In the genomic region with DNA sequence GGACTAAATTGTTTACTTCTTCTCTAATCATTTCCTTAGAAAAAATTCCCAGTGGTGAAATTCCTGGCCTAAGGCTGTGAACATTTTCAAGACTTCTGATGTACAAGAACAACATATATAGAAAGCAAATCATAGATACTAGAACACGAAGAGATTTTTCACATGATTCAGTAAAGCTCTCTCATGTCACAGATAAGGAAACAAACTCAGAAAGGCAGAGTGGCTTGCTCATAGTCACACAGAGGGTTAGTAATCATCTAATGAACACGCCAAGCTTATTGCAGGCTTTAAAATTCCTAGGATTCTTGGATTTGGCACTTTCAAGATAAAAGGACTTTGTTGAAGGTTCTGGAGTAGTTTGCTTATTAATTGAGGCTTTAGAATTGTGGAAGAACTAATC, we compare ENCODE assay signal across 28 cellular contexts. TPM values are rescaled to one million over a fixed set of nuclear protein-coding genes. Genes with fewer than 3 reads are reported as not detected.
DNase-seq lines count a peak whose midpoint lies in the region; ATAC-seq and TF ChIP-seq lines count a peak whose summit lies in the region.
"Had no signal": no experiment of that assay in that cellular context is flagged by ENCODE, and none has a peak within 500 bp of the region (broad histone marks: within the 10 kb centered on the region; RNA-seq: fewer than 3 reads in every experiment).

No MANE protein-coding gene starts in this region.

- no peaks in the 10 kb centered on the region for H4K20me1 ChIP-seq in smooth muscle cell (ENCODE audit: low read depth)
- H4K20me1 ChIP-seq: BLaER1 had no signal

- H3K36me3 ChIP-seq in adipocyte (ENCODE audit: control insufficient read depth, insufficient read depth, low read length, severe bottlenecking) (peaks cover 82% of the 10 kb centered on the region), left lung (peaks cover 0 to 75% of the 10 kb centered on the region in 2 donors), smooth muscle cell (ENCODE audit: low read depth) (peaks cover 5% of the 10 kb centered on the region)

- 6% methylated on average over 2 of the region's 2 CpGs for WGBS in smooth muscle cell (ENCODE audit: low lambda C conversion rate)

- TF ChIP-seq CTCF in left lung (IDR thresholded peaks at IDR 0.05) (no peak), smooth muscle cell (IDR thresholded peaks at IDR 0.05; ENCODE audit: borderline replicate concordance, insufficient read depth, poor library complexity, severe bottlenecking) (no peak)
- TF ChIP-seq CTCF in CD4-positive, alpha-beta T cell (IDR thresholded peaks at IDR 0.05): no peak

- POLR2A ChIA-PET in CD4-positive, alpha-beta T cell (lab: Charles Lee): no interaction called here

- H3K4me1 ChIP-seq in adipocyte (ENCODE audit: control insufficient read depth, insufficient read depth, low read length) (peaks cover 8% of the 10 kb centered on the region), left lung (no peaks in the 10 kb centered on the region), smooth muscle cell (ENCODE audit: low read depth) (peaks cover 8% of the 10 kb centered on the region)
- H3K4me1 ChIP-seq: BLaER1, prostate gland had no signal

- peak overlapping the region; percentile 52 for H3K9ac ChIP-seq in adipocyte (ENCODE audit: low read length)
- H3K9ac ChIP-seq in smooth muscle cell (ENCODE audit: low read depth): no peak overlapping the region
- H3K9ac ChIP-seq: BLaER1 had no signal

- H3K36me3 Mint-ChIP-seq in CD4-positive, alpha-beta T cell (ENCODE audit: low read depth): peaks cover 71% of the 10 kb centered on the region

- no peaks in the 10 kb centered on the region for H3K9me3 ChIP-seq in adipocyte (ENCODE audit: control insufficient read depth, low read length)
- H3K9me3 ChIP-seq in left lung: no peaks in the 10 kb centered on the region
- H3K9me3 ChIP-seq in smooth muscle cell (replicated peaks; ENCODE audit: low read depth): no peaks in the 10 kb centered on the region
- H3K9me3 ChIP-seq in CD4-positive, alpha-beta T cell (ENCODE audit: control insufficient read depth, low read length): no peaks in the 10 kb centered on the region
- H3K9me3 ChIP-seq: BLaER1, prostate gland, sigmoid colon had no signal

- no peaks in the 10 kb centered on the region for H3K9me3 Mint-ChIP-seq in CD4-positive, alpha-beta T cell
- H3K9me3 Mint-ChIP-seq: activated CD4-positive, alpha-beta memory T cell treated with anti-CD3 and anti-CD28 coated beads for 36 hours; activated T-helper 1 cell treated with anti-CD3 and anti-CD28 coated beads, Interleukin-12 subunit alpha, Interleukin-12 subunit beta, Interleukin-2, Interleukin-4 antibody, amounts not matched to agents 30 ng/mL and 10 ng/mL and 1 ng/mL, durations not matched to agents 14 hours and 24 hours and 36 hours; dendritic cell treated with granulocyte-macrophage colony-stimulating factor and Interleukin-4, amounts not matched to agents 40 ng/mL and 50 ng/mL, for 4 days; mesothelial cell of epicardium; stimulated activated effector memory CD8-positive, alpha-beta T cell treated with anti-CD3 and anti-CD28 coated beads, Interleukin-12 subunit alpha, Interleukin-12 subunit beta, amount 100 ng/mL, for 72 hours; T-helper 2 cell treated with Interferon-gamma antibody and Interleukin-4, amounts not matched to agents 5 μg/mL and 100 μg/mL, for 36 hours; type B pancreatic cell had no signal

- no peak overlapping the region for H2AFZ ChIP-seq in smooth muscle cell (ENCODE audit: low read depth)

- intact Hi-C loops in left lung (cut with DNase I): no loop called here
- intact Hi-C loops in CD4-positive, alpha-beta T cell (cut with DNase I, micrococcal nuclease): no loop called here

- H3K4me1 Mint-ChIP-seq in CD4-positive, alpha-beta T cell (ENCODE audit: low read depth): no peaks in the 10 kb centered on the region
- H3K4me1 Mint-ChIP-seq: mesothelial cell of epicardium; stimulated activated effector memory CD8-positive, alpha-beta T cell treated with anti-CD3 and anti-CD28 coated beads, Interleukin-12 subunit alpha, Interleukin-12 subunit beta, amount 100 ng/mL, for 72 hours had no signal

- no peaks in the 10 kb centered on the region for H3K79me2 ChIP-seq in smooth muscle cell (ENCODE audit: low read depth)

- H3K4me3 Mint-ChIP-seq in CD4-positive, alpha-beta T cell: no peak overlapping the region
- H3K4me3 Mint-ChIP-seq: activated CD4-positive, alpha-beta memory T cell treated with anti-CD3 and anti-CD28 coated beads for 36 hours; activated T-helper 1 cell treated with anti-CD3 and anti-CD28 coated beads, Interleukin-12 subunit alpha, Interleukin-12 subunit beta, Interleukin-2, Interleukin-4 antibody, amounts not matched to agents 30 ng/mL and 10 ng/mL and 1 ng/mL, durations not matched to agents 14 hours and 24 hours and 36 hours; dendritic cell treated with granulocyte-macrophage colony-stimulating factor and Interleukin-4, amounts not matched to agents 40 ng/mL and 50 ng/mL, for 4 days; mesothelial cell of epicardium; stimulated activated effector memory CD8-positive, alpha-beta T cell treated with anti-CD3 and anti-CD28 coated beads, Interleukin-12 subunit alpha, Interleukin-12 subunit beta, amount 100 ng/mL, for 72 hours; T-helper 2 cell treated with Interferon-gamma antibody and Interleukin-4, amounts not matched to agents 5 μg/mL and 100 μg/mL, for 36 hours; type B pancreatic cell had no signal

- DNase-seq in adipocyte (ENCODE audit: low read depth): peak; percentile 66
- DNase-seq in epidermal melanocyte (ENCODE audit: insufficient read length, low spot score): peak; percentile 31
- no peak for DNase-seq in left lung
- DNase-seq in smooth muscle cell (lab: John Stamatoyannopoulos, UW; ENCODE audit: unreplicated experiment): no peak
- no peak for DNase-seq in CD4-positive, alpha-beta T cell
- DNase-seq in NCI-H2081 (lab: John Stamatoyannopoulos, UW): no peak
- DNase-seq in NCI-H2227 (lab: John Stamatoyannopoulos, UW; ENCODE audit: unreplicated experiment): no peak
- DNase-seq: activated CD4-positive, alpha-beta memory T cell treated with anti-CD3 and anti-CD28 coated beads for 36 hours; activated CD4-positive, alpha-beta T cell treated with anti-CD3 and anti-CD28 coated beads for 1 hour; activated CD8-positive, alpha-beta memory T cell treated with anti-CD3 and anti-CD28 coated beads, Interleukin-2, amount 50 U/mL, for 48 hours; activated naive CD4-positive, alpha-beta T cell treated with Interleukin-2 at 50 U/mL for 16 hours; amygdala; DMS153; HCEC 1CT; NCI-H446; NCI-H748 treated with DMSO at 0.1 percent for 48 hours; Right ventricle myocardium superior; sigmoid colon had no signal

- no peak overlapping the region for H3K27ac ChIP-seq in left lung
- peak overlapping the region; percentile 93 for H3K27ac ChIP-seq in smooth muscle cell (ENCODE audit: low read depth)
- no peak overlapping the region for H3K27ac ChIP-seq in CD4-positive, alpha-beta T cell (ENCODE audit: low read depth, low read length)
- H3K27ac ChIP-seq: BLaER1, prostate gland, sigmoid colon had no signal

- H3K4me2 ChIP-seq in smooth muscle cell: peak overlapping the region; percentile 72
- H3K4me2 ChIP-seq: BLaER1 had no signal

- CTCF ChIA-PET in CD4-positive, alpha-beta T cell (lab: Charles Lee): interaction anchor here (1.1 kb wide), 1 partner anchor 9 kb away, joined by 4 read pairs; no protein-coding TSS in a partner anchor

- H3K27me3 ChIP-seq in adipocyte (replicated peaks; ENCODE audit: control insufficient read depth, insufficient read depth, low read length) (no peaks in the 10 kb centered on the region), left lung (no peaks in the 10 kb centered on the region), smooth muscle cell (ENCODE audit: low read depth) (no peaks in the 10 kb centered on the region)
- H3K27me3 ChIP-seq in CD4-positive, alpha-beta T cell (ENCODE audit: control insufficient read depth, insufficient read depth, low read length): no peaks in the 10 kb centered on the region
- H3K27me3 ChIP-seq: BLaER1, sigmoid colon had no signal

- peaks cover 12% of the 10 kb centered on the region for H3F3A ChIP-seq in smooth muscle cell (ENCODE audit: low read depth)

- H3K27ac Mint-ChIP-seq in CD4-positive, alpha-beta T cell: no peak overlapping the region
- H3K27ac Mint-ChIP-seq: activated CD4-positive, alpha-beta memory T cell treated with anti-CD3 and anti-CD28 coated beads for 36 hours; activated T-helper 1 cell treated with anti-CD3 and anti-CD28 coated beads, Interleukin-12 subunit alpha, Interleukin-12 subunit beta, Interleukin-2, Interleukin-4 antibody, amounts not matched to agents 30 ng/mL and 10 ng/mL and 1 ng/mL, durations not matched to agents 14 hours and 24 hours and 36 hours; dendritic cell treated with granulocyte-macrophage colony-stimulating factor and Interleukin-4, amounts not matched to agents 40 ng/mL and 50 ng/mL, for 4 days; mesothelial cell of epicardium; stimulated activated effector memory CD8-positive, alpha-beta T cell treated with anti-CD3 and anti-CD28 coated beads, Interleukin-12 subunit alpha, Interleukin-12 subunit beta, amount 100 ng/mL, for 72 hours; T-helper 2 cell treated with Interferon-gamma antibody and Interleukin-4, amounts not matched to agents 5 μg/mL and 100 μg/mL, for 36 hours; type B pancreatic cell had no signal

- H3K27me3 Mint-ChIP-seq in CD4-positive, alpha-beta T cell: no peaks in the 10 kb centered on the region
- H3K27me3 Mint-ChIP-seq: activated CD4-positive, alpha-beta memory T cell treated with anti-CD3 and anti-CD28 coated beads for 36 hours; dendritic cell treated with granulocyte-macrophage colony-stimulating factor and Interleukin-4, amounts not matched to agents 40 ng/mL and 50 ng/mL, for 4 days; type B pancreatic cell had no signal

- peak; percentile 33 for ATAC-seq in left lung
- ATAC-seq in CD4-positive, alpha-beta T cell (ENCODE audit: poor library complexity): no peak
- ATAC-seq in HG03460 (IDR thresholded peaks at IDR 0.05; ENCODE audit: unreplicated experiment): no peak
- ATAC-seq: Panc1; stimulated activated effector memory CD8-positive, alpha-beta T cell treated with anti-CD3 and anti-CD28 coated beads, Interleukin-12 subunit alpha, Interleukin-12 subunit beta, amount 100 ng/mL, for 72 hours had no signal

- H3K4me3 ChIP-seq in adipocyte (ENCODE audit: low read length): no peak overlapping the region
- no peak overlapping the region for H3K4me3 ChIP-seq in left lung
- H3K4me3 ChIP-seq in smooth muscle cell: no peak overlapping the region
- H3K4me3 ChIP-seq: BLaER1, prostate gland, sigmoid colon had no signal

RNA-seq across cellular contexts. Expression of gene CRTAP, which starts 26.2 kb away (rescaled TPM):
- total RNA-seq in left lung (100 to 1,000 TPM; 228 to 238 TPM), smooth muscle cell (206 and 235 TPM in 2 replicates)
- 147 and 195 TPM in 2 replicates for polyA plus RNA-seq in smooth muscle cell
- 10 to 100 TPM; 38.2 to 40.3 TPM for total RNA-seq in CD4-positive, alpha-beta T cell

RNA-seq across cellular contexts. Expression of gene GLB1, which starts 43.0 kb away (rescaled TPM):
- total RNA-seq in left lung (10 to 100 TPM; 90.1 to 93.4 TPM), smooth muscle cell (106 and 123 TPM in 2 replicates)
- 91.5 and 99.6 TPM in 2 replicates for polyA plus RNA-seq in smooth muscle cell
- 10 to 100 TPM; 20.1 to 22.8 TPM for total RNA-seq in CD4-positive, alpha-beta T cell

RNA-seq across cellular contexts. Expression of gene TMPPE, which starts 43.0 kb away (rescaled TPM):
- total RNA-seq in left lung (10 to 100 TPM; 14.4 to 18.7 TPM), smooth muscle cell (2.8 and 3.6 TPM in 2 replicates)
- 0.14 and 1.6 TPM in 2 replicates for polyA plus RNA-seq in smooth muscle cell
- 1 to 10 TPM; 8.5 TPM for total RNA-seq in CD4-positive, alpha-beta T cell

Comparison
In these comparisons a context has a peak if more than half of its experiments do, and no peak if none do; other contexts are left out.
1. DNase-seq: peak in adipocyte (single experiment) and epidermal melanocyte (single experiment); none in left lung (0 of 2), smooth muscle cell (single experiment), CD4-positive, alpha-beta T cell (0 of 10), NCI-H2081 (0 of 2) and NCI-H2227 (single experiment).